In genomic region chr4:100060765-100061416, GRCh38 we compare ENCODE assay signal across 15 cellular contexts.
DNase-seq lines count a peak whose midpoint lies in the region; ATAC-seq and TF ChIP-seq lines count a peak whose summit lies in the region.
"Had no signal": no experiment of that assay in that cellular context is flagged by ENCODE, and none has a peak within 500 bp of the region (broad histone marks: within the 10 kb centered on the region; RNA-seq: fewer than 3 reads in every experiment).

No MANE protein-coding gene starts in this region.

- no peaks in the 10 kb centered on the region for H3K27me3 ChIP-seq in PC-9 (ENCODE audit: insufficient read depth, low read depth)
- H3K27me3 ChIP-seq in endodermal cell (ENCODE audit: control insufficient read depth, insufficient read depth, low read length, poor library complexity, severe bottlenecking): no peaks in the 10 kb centered on the region
- H3K27me3 ChIP-seq: heart right ventricle, vagina had no signal

- WGBS in endodermal cell (ENCODE audit: insufficient coverage in 1 of 2, insufficient read length in 1 of 2), 2 experiments: 83 to 90% methylated on average over 3 to 5 of the region's 5 CpGs

- H3K4me3 ChIP-seq in PC-9 (no peak overlapping the region), endodermal cell (ENCODE audit: low read length) (no peak overlapping the region)
- H3K4me3 ChIP-seq: heart right ventricle, lower lobe of right lung, SK-N-MC, vagina had no signal

- H3K27ac ChIP-seq in PC-9: no peak overlapping the region
- no peak overlapping the region for H3K27ac ChIP-seq in endodermal cell (ENCODE audit: low read depth, low read length)
- H3K27ac ChIP-seq: heart right ventricle, lower lobe of right lung, SK-N-MC, vagina had no signal

- H3K79me2 ChIP-seq in PC-9 (ENCODE audit: low read depth): no peaks in the 10 kb centered on the region

- H3K36me3 Mint-ChIP-seq in endodermal cell (ENCODE audit: low read depth): no peaks in the 10 kb centered on the region
- H3K36me3 Mint-ChIP-seq in stimulated activated naive B cell treated with anti-CD40 and anti-IgM and Interleukin-4, amounts not matched to agents 10 μg/mL and 1 μg/mL and 100 μg/mL, for 72 hours: no peaks in the 10 kb centered on the region

- H3K9me3 Mint-ChIP-seq in endodermal cell: no peaks in the 10 kb centered on the region
- no peaks in the 10 kb centered on the region for H3K9me3 Mint-ChIP-seq in stimulated activated naive B cell treated with anti-CD40 and anti-IgM and Interleukin-4, amounts not matched to agents 10 μg/mL and 1 μg/mL and 100 μg/mL, for 72 hours

- H3K36me3 ChIP-seq in PC-9 (ENCODE audit: low read depth) (no peaks in the 10 kb centered on the region), endodermal cell (ENCODE audit: control insufficient read depth, insufficient read depth, low read length) (no peaks in the 10 kb centered on the region)
- H3K36me3 ChIP-seq: heart right ventricle, lower lobe of right lung, vagina had no signal

- no peak overlapping the region for H2AFZ ChIP-seq in PC-9

- no peak overlapping the region for H3K27ac Mint-ChIP-seq in endodermal cell
- H3K27ac Mint-ChIP-seq in stimulated activated naive B cell treated with anti-CD40 and anti-IgM and Interleukin-4, amounts not matched to agents 10 μg/mL and 1 μg/mL and 100 μg/mL, for 72 hours: no peak overlapping the region

- H3K4me2 ChIP-seq in PC-9: no peak overlapping the region

- H3K9me2 ChIP-seq in PC-9 (ENCODE audit: insufficient read depth): no peaks in the 10 kb centered on the region

- no peaks in the 10 kb centered on the region for H3K27me3 Mint-ChIP-seq in endodermal cell (ENCODE audit: insufficient read depth)
- H3K27me3 Mint-ChIP-seq in stimulated activated naive B cell treated with anti-CD40 and anti-IgM and Interleukin-4, amounts not matched to agents 10 μg/mL and 1 μg/mL and 100 μg/mL, for 72 hours: peaks cover 7 to 11% of the 10 kb centered on the region in 2 donors

- H3K9ac ChIP-seq in endodermal cell (ENCODE audit: extremely low read depth, low read length, poor library complexity, severe bottlenecking): no peak overlapping the region

- 0 out of 2 replicates have a peak, but pooled peaks cover 3% of the 10 kb centered on the region for H3F3A ChIP-seq in PC-9 (ENCODE audit: insufficient read depth, low read depth)

- intact Hi-C loops in PC-9 (cut with micrococcal nuclease; ENCODE audit: unreplicated experiment): no loop called here

- ATAC-seq in GM18508 (IDR thresholded peaks at IDR 0.05; ENCODE audit: insufficient read depth, unreplicated experiment) (peak; percentile 51), GM21447 (IDR thresholded peaks at IDR 0.05; ENCODE audit: unreplicated experiment) (peak; percentile 84), HG03060 (IDR thresholded peaks at IDR 0.05; ENCODE audit: low read depth, unreplicated experiment) (peak; percentile 86)
- no peak for ATAC-seq in stimulated activated naive B cell treated with anti-CD40 and anti-IgM and Interleukin-4, amounts not matched to agents 10 μg/mL and 1 μg/mL and 100 μg/mL, for 72 hours (replicated peaks)
- ATAC-seq: heart right ventricle, lower lobe of right lung had no signal

- DNase-seq in NCI-H526 treated with DMSO at 0.1 percent for 48 hours (lab: John Stamatoyannopoulos, UW) (peak; percentile 11), PC-9 (no peak), endodermal cell (no peak), NCI-H2081 treated with DMSO at 0.1 percent for 48 hours (lab: John Stamatoyannopoulos, UW) (no peak)
- no peak for DNase-seq in stimulated activated naive B cell treated with anti-CD40 and anti-IgM and Interleukin-4, amounts not matched to agents 10 μg/mL and 1 μg/mL and 100 μg/mL, for 72 hours
- DNase-seq: activated CD4-positive, alpha-beta T cell treated with anti-CD3 and anti-CD28 coated beads for 1 hour; activated T-cell treated with anti-CD3 and anti-CD28 coated beads, Interleukin-2, amount 50 U/mL, for 48 hours; AML-193; heart right ventricle; lower lobe of right lung had no signal

- H3K4me1 ChIP-seq in PC-9 (replicated peaks; ENCODE audit: insufficient read depth) (no peaks in the 10 kb centered on the region), endodermal cell (ENCODE audit: control insufficient read depth, insufficient read depth, low read length) (no peaks in the 10 kb centered on the region)
- H3K4me1 ChIP-seq: heart right ventricle, lower lobe of right lung, vagina had no signal

- H3K9me3 ChIP-seq in PC-9 (ENCODE audit: insufficient read depth, low read depth) (no peaks in the 10 kb centered on the region), endodermal cell (ENCODE audit: control insufficient read depth, low read length) (no peaks in the 10 kb centered on the region)
- H3K9me3 ChIP-seq: heart right ventricle, lower lobe of right lung, vagina had no signal

- no peaks in the 10 kb centered on the region for H4K20me1 ChIP-seq in PC-9 (ENCODE audit: insufficient read depth)

- POLR2A ChIA-PET in PC-9 (lab: Charles Lee; ENCODE audit: unreplicated experiment): no interaction called here

- CTCF ChIA-PET in PC-9 (lab: Charles Lee): no interaction called here

- no peaks in the 10 kb centered on the region for H3K4me1 Mint-ChIP-seq in endodermal cell
- no peaks in the 10 kb centered on the region for H3K4me1 Mint-ChIP-seq in stimulated activated naive B cell treated with anti-CD40 and anti-IgM and Interleukin-4, amounts not matched to agents 10 μg/mL and 1 μg/mL and 100 μg/mL, for 72 hours

- no TSS peak for BruUV-seq in PC-9 (replicated peaks; lab: Mats Ljungman, UMichigan)

- H3K4me3 Mint-ChIP-seq in endodermal cell: no peak overlapping the region
- no peak overlapping the region for H3K4me3 Mint-ChIP-seq in stimulated activated naive B cell treated with anti-CD40 and anti-IgM and Interleukin-4, amounts not matched to agents 10 μg/mL and 1 μg/mL and 100 μg/mL, for 72 hours

- TF ChIP-seq CTCF in PC-9 (conservative IDR thresholded peaks at IDR 0.05) (no peak), endodermal cell (conservative IDR thresholded peaks at IDR 0.05) (no peak)

Comparison
In these comparisons a context has a peak if more than half of its experiments do, and no peak if none do; other contexts are left out.
1. ATAC-seq: peak in GM18508 (single experiment), GM21447 (single experiment) and HG03060 (single experiment); none in stimulated activated naive B cell treated with anti-CD40 and anti-IgM and Interleukin-4, amounts not matched to agents 10 μg/mL and 1 μg/mL and 100 μg/mL, for 72 hours (0 of 2).